In genomic region chr9:19432473-19432872, GRCh38 we compare ENCODE assay signal across 25 cellular contexts. TPM values are rescaled to one million over a fixed set of nuclear protein-coding genes. Genes with fewer than 3 reads are reported as not detected.
DNase-seq lines count a peak whose midpoint lies in the region; ATAC-seq and FAIRE-seq lines count a peak whose summit lies in the region.
"Had no signal": no experiment of that assay in that cellular context is flagged by ENCODE, and none has a peak within 500 bp of the region (broad histone marks: within the 10 kb centered on the region; RNA-seq: fewer than 3 reads in every experiment).

No MANE protein-coding gene starts in this region.

- H3K4me1 ChIP-seq in adipocyte (ENCODE audit: control insufficient read depth, insufficient read depth, low read length) (peaks cover 32% of the 10 kb centered on the region), subcutaneous abdominal adipose tissue (ENCODE audit: control insufficient read depth in 5 of 5, insufficient read depth in 5 of 5, low read length in 5 of 5) (peaks cover 4 to 35% (median 28%) of the 10 kb centered on the region in 5 donors)
- H3K4me1 ChIP-seq: BLaER1, Peyer's patch, SJSA1 had no signal

- peak overlapping the region; percentile 93 for H3K27ac ChIP-seq in subcutaneous abdominal adipose tissue (ENCODE audit: low read depth, low read length)
- H3K27ac ChIP-seq: BLaER1, Peyer's patch, SJSA1 had no signal

- H3K9me3 ChIP-seq in adipocyte (ENCODE audit: control insufficient read depth, low read length) (no peaks in the 10 kb centered on the region), subcutaneous abdominal adipose tissue (ENCODE audit: control insufficient read depth in 5 of 5, low read length in 5 of 5) (no peaks in the 10 kb centered on the region)
- H3K9me3 ChIP-seq: Peyer's patch, SJSA1 had no signal

- peak; percentile 65 for FAIRE-seq in RCC 7860 (lab: Jason Lieb, UNC)
- FAIRE-seq in frontal cortex (lab: Jason Lieb, UNC): peak; percentile 84
- FAIRE-seq: GM12878, H54 had no signal

- H3K36me3 ChIP-seq in adipocyte (ENCODE audit: control insufficient read depth, insufficient read depth, low read length, severe bottlenecking) (peaks cover 9% of the 10 kb centered on the region), subcutaneous abdominal adipose tissue (ENCODE audit: control insufficient read depth in 5 of 5, insufficient read depth in 5 of 5, low read length in 5 of 5) (peaks cover under 1 to 23% (median 11%) of the 10 kb centered on the region in 5 donors)
- H3K36me3 ChIP-seq: Peyer's patch, SJSA1 had no signal

- no peak for ATAC-seq in GM19397 (IDR thresholded peaks at IDR 0.05; ENCODE audit: unreplicated experiment)
- ATAC-seq in GM21367 (IDR thresholded peaks at IDR 0.05; ENCODE audit: unreplicated experiment): no peak
- ATAC-seq: GM12878 had no signal

- no peak for DNase-seq in RCC 7860 (ENCODE audit: low spot score)
- DNase-seq in adipocyte (ENCODE audit: low read depth): no peak
- DNase-seq in frontal cortex (ENCODE audit: low spot score in 2 of 2): no peak
- DNase-seq in foreskin melanocyte: no peak
- DNase-seq: ACHN; CD4-positive, alpha-beta T cell; COR-L47; DMS 273 treated with DMSO at 0.1 percent for 48 hours; DMS79 treated with DMSO at 0.1 percent for 48 hours; Karpas-422; MV-4-11; NCI-H1105 treated with DMSO at 0.1 percent for 48 hours; NCI-H2029 treated with DMSO at 0.1 percent for 48 hours; NCI-H2171; NCI-H345; NCI-H524; NCI-H774; Peyer's patch had no signal

- H3K4me3 ChIP-seq in adipocyte (ENCODE audit: low read length) (no peak overlapping the region), subcutaneous abdominal adipose tissue (ENCODE audit: low read depth in 1 of 5, low read length in 5 of 5) (no peak overlapping the region)
- H3K4me3 ChIP-seq: BLaER1, GM12878, Peyer's patch, SJSA1 had no signal

- H3K27me3 ChIP-seq in adipocyte (replicated peaks; ENCODE audit: control insufficient read depth, insufficient read depth, low read length) (no peaks in the 10 kb centered on the region), subcutaneous abdominal adipose tissue (ENCODE audit: control insufficient read depth in 5 of 5, insufficient read depth in 4 of 5, low read length in 5 of 5) (no peaks in the 10 kb centered on the region)
- H3K27me3 ChIP-seq: BLaER1, Peyer's patch, SJSA1 had no signal

- peak overlapping the region; percentile 56 for H3K9ac ChIP-seq in adipocyte (ENCODE audit: low read length)
- H3K9ac ChIP-seq in subcutaneous abdominal adipose tissue (ENCODE audit: low read length in 5 of 5): no peak overlapping the region
- H3K9ac ChIP-seq: BLaER1 had no signal

RNA-seq across cellular contexts. Expression of gene ACER2, which starts 23.7 kb away (rescaled TPM):
- total RNA-seq in frontal cortex: 11.0 TPM

RNA-seq across cellular contexts. Expression of gene RPS6, which starts 52.4 kb away (rescaled TPM):
- total RNA-seq in frontal cortex: 1,234 TPM
